ENCODE assay signal across 8 cellular contexts in genomic region chr1:205791568-205792180, GRCh38. TPM values are rescaled to one million over a fixed set of nuclear protein-coding genes. Genes with fewer than 3 reads are reported as not detected.
DNase-seq lines count a peak whose midpoint lies in the region; ATAC-seq and TF ChIP-seq lines count a peak whose summit lies in the region.

No MANE protein-coding gene starts in this region.

- H3K4me3 ChIP-seq in AG10803 (ENCODE audit: low read length) (no peak overlapping the region), Loucy (ENCODE audit: low read length, poor library complexity, severe bottlenecking) (no peak overlapping the region), ascending aorta (no peak overlapping the region), hepatocyte (no peak overlapping the region)

- H3K27ac ChIP-seq in ascending aorta: no peak overlapping the region
- no peak overlapping the region for H3K27ac ChIP-seq in hepatocyte

- H3K9me2 ChIP-seq in Loucy (replicated peaks; ENCODE audit: low read depth, low read length) (no peaks in the 10 kb centered on the region), hepatocyte (replicated peaks; ENCODE audit: insufficient read depth) (no peaks in the 10 kb centered on the region)

- DNase-seq in AG10803 (ENCODE audit: low read depth) (peak; percentile 44), ascending aorta (ENCODE audit: low spot score in 2 of 2) (no peak), hepatocyte (ENCODE audit: low spot score) (peak; percentile 77), KG1 (lab: John Stamatoyannopoulos, UW) (no peak)
- DNase-seq in stimulated activated CD4-positive, alpha-beta T cell treated with anti-CD3 and anti-CD28 coated beads, Interleukin-12 subunit alpha, Interleukin-12 subunit beta, amount 100 ng/mL, for 4 hours: peak; percentile 52

- no peaks in the 10 kb centered on the region for H3F3A ChIP-seq in Loucy (ENCODE audit: low read depth)

- no peaks in the 10 kb centered on the region for H3K79me2 ChIP-seq in Loucy (ENCODE audit: insufficient read depth, low read length)
- H3K79me2 ChIP-seq in hepatocyte: no peaks in the 10 kb centered on the region

- H3K9me3 ChIP-seq in Loucy (ENCODE audit: insufficient read depth, low read depth, low read length): no peaks in the 10 kb centered on the region
- H3K9me3 ChIP-seq in ascending aorta: no peaks in the 10 kb centered on the region
- H3K9me3 ChIP-seq in hepatocyte (ENCODE audit: low read depth): no peaks in the 10 kb centered on the region

- H3K4me1 ChIP-seq in Loucy (ENCODE audit: insufficient read depth, low read length, poor library complexity, severe bottlenecking) (no peaks in the 10 kb centered on the region), ascending aorta (no peaks in the 10 kb centered on the region), hepatocyte (ENCODE audit: insufficient read depth) (no peaks in the 10 kb centered on the region)

- peaks cover 55% of the 10 kb centered on the region; the same call in 1 of the 2 replicates for H3K36me3 ChIP-seq in Loucy (ENCODE audit: insufficient read depth, low read length)
- H3K36me3 ChIP-seq in ascending aorta: peaks cover 62 to 65% of the 10 kb centered on the region in 2 donors
- H3K36me3 ChIP-seq in hepatocyte (replicated peaks; ENCODE audit: insufficient read depth, low read depth): no peaks in the 10 kb centered on the region

- H3K27me3 ChIP-seq in Loucy (ENCODE audit: insufficient read depth, low read length, poor library complexity, severe bottlenecking) (no peaks in the 10 kb centered on the region), ascending aorta (no peaks in the 10 kb centered on the region), hepatocyte (no peaks in the 10 kb centered on the region)

- H2AFZ ChIP-seq in Loucy (ENCODE audit: low read length) (no peak overlapping the region), hepatocyte (no peak overlapping the region)

- ATAC-seq in GM18907 (IDR thresholded peaks at IDR 0.05; ENCODE audit: unreplicated experiment): peak; percentile 47
- peak; percentile 97 for ATAC-seq in SK-N-SH treated with all-trans-retinoic acid at 6 μM for 48 hours

- intact Hi-C loops in ascending aorta (cut with DNase I): loop anchor here (1.0 to 2.0 kb wide), 3 partner anchors 128 to 315 kb away; no protein-coding TSS in a partner anchor

- 80% methylated on average over 5 of the region's 5 CpGs for WGBS in hepatocyte (ENCODE audit: low lambda C conversion rate, missing lambda C conversion rate)

- no peak overlapping the region for H3K9ac ChIP-seq in Loucy (ENCODE audit: low read depth, low read length, poor library complexity, severe bottlenecking)

- no peaks in the 10 kb centered on the region for H4K20me1 ChIP-seq in Loucy (ENCODE audit: insufficient read depth, low read length, poor library complexity, severe bottlenecking)
- no peaks in the 10 kb centered on the region for H4K20me1 ChIP-seq in hepatocyte (ENCODE audit: insufficient read depth, poor library complexity, severe bottlenecking)

- TF ChIP-seq CTCF in AG10803 (conservative IDR thresholded peaks at IDR 0.05; ENCODE audit: low read length) (peak; percentile 93), Loucy (conservative IDR thresholded peaks at IDR 0.05; ENCODE audit: low read length) (peak; percentile 87), ascending aorta (IDR thresholded peaks at IDR 0.05) (peak; percentile 65 to 75 (median 74)), hepatocyte (IDR thresholded peaks at IDR 0.05; ENCODE audit: poor library complexity) (peak; percentile 65)

- H3K4me2 ChIP-seq in Loucy (ENCODE audit: low read depth, low read length, poor library complexity, severe bottlenecking) (no peak overlapping the region), hepatocyte (no peak overlapping the region)

TF ChIP-seq in SK-N-SH treated with all-trans-retinoic acid at 6 μM for 48 hours, 23 proteins besides CTCF, POLR2A, EP300 and RAD21:
- no peak for TF ChIP-seq CREB5 (CRISPR knock-in tag; IDR thresholded peaks at IDR 0.05; ENCODE audit: low read depth)
- no peak for TF ChIP-seq ZNF70 (CRISPR knock-in tag; IDR thresholded peaks at IDR 0.05)
- TF ChIP-seq SNAI2 (CRISPR knock-in tag; IDR thresholded peaks at IDR 0.05): no peak

RNA-seq across cellular contexts. Expression of gene RAB29, which starts 16.4 kb away (rescaled TPM):
- total RNA-seq in ascending aorta (18.0 TPM), hepatocyte (45.4 and 47.5 TPM in 2 replicates)
- 33.3 and 33.8 TPM in 2 replicates for polyA plus RNA-seq in hepatocyte

RNA-seq across cellular contexts. Expression of gene SLC41A1, which starts 21.3 kb away (rescaled TPM):
- total RNA-seq in ascending aorta (28.8 TPM), hepatocyte (10.4 and 16.8 TPM in 2 replicates)
- 13.8 and 15.3 TPM in 2 replicates for polyA plus RNA-seq in hepatocyte

RNA-seq across cellular contexts. Expression of gene NUCKS1, which starts 41.7 kb away (rescaled TPM):
- total RNA-seq in ascending aorta: 42.1 TPM
- 135 and 143 TPM in 2 replicates for total RNA-seq in hepatocyte
- polyA plus RNA-seq in hepatocyte: 24.7 and 28.4 TPM in 2 replicates

RNA-seq across cellular contexts. Expression of gene PM20D1, which starts 58.3 kb away (rescaled TPM):
- not detected for total RNA-seq in ascending aorta
- not detected in 2 replicates for total RNA-seq in hepatocyte
- 0.07 and 0.08 TPM in 2 replicates for polyA plus RNA-seq in hepatocyte

Comparison
In these comparisons a context has a peak if more than half of its experiments do, and no peak if none do; other contexts are left out.
1. DNase-seq: peak in AG10803 (single experiment), hepatocyte (single experiment) and stimulated activated CD4-positive, alpha-beta T cell treated with anti-CD3 and anti-CD28 coated beads, Interleukin-12 subunit alpha, Interleukin-12 subunit beta, amount 100 ng/mL, for 4 hours (single experiment); none in ascending aorta (0 of 2) and KG1 (single experiment).
2. Peak in every context shown above with its lines, with median percentiles within 50 percentile points of each other: CTCF ChIP-seq.